8 cellular contexts compared by ENCODE assay signal in the genomic region with DNA sequence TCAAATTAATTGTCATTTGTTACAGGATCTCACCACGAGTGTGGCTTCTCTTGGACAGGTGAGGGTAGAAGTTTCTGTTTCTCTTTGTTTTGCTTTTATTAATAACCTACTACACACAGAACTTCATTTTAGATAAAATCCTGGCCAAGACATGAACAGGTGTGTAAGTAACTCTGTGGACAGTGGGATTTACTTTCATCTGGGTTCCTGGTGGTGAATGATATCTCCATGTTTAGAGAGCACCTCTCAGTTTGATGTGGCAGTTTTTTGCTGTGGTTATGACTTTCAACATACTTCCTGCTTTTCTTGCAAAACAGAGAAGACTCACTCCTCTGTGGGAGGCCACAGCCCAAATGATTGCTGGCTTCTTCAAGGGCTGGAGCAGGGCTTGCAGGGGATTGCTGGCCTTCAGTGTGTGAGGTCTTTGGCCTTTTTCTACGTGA.
DNase-seq lines count a peak whose midpoint lies in the region; ATAC-seq and TF ChIP-seq lines count a peak whose summit lies in the region.

No MANE protein-coding gene starts in this region.

- H3K4me2 ChIP-seq in PC-9, result peak overlapping the region; percentile 74

- peak; percentile 64 for ATAC-seq in HG02610 (IDR thresholded peaks at IDR 0.05; ENCODE audit: unreplicated experiment)

- H2AFZ ChIP-seq in PC-9, result no peak overlapping the region; the same call in 1 of the 2 replicates

- H4K20me1 ChIP-seq in PC-9 (ENCODE audit: insufficient read depth), result no peaks in the 10 kb centered on the region

- H3K27ac Mint-ChIP-seq in MCF 10A (ENCODE audit: low read depth, unreplicated experiment), result peak overlapping the region; percentile 81

- TF ChIP-seq CTCF in GM12864 (IDR thresholded peaks at IDR 0.05; ENCODE audit: low read depth, low read length, missing control alignments) (no peak), PC-9 (conservative IDR thresholded peaks at IDR 0.05) (no peak), MCF 10A (IDR thresholded peaks at IDR 0.05; ENCODE audit: unreplicated experiment) (no peak)

- peaks cover 18% of the 10 kb centered on the region for H3K4me1 Mint-ChIP-seq in MCF 10A (ENCODE audit: insufficient read depth, unreplicated experiment)

- CTCF ChIA-PET in PC-9 (lab: Charles Lee), result interaction anchor here (0.6 to 0.7 kb wide), 2 partner anchors 9 to 16 kb away, joined by 3 to 6 read pairs; no protein-coding TSS in a partner anchor
- CTCF ChIA-PET in MCF 10A (lab: Yijun Ruan, JAX), result interaction anchor here (0.5 to 1.4 kb wide), 6 partner anchors 8 to 344 kb away, joined by 3 to 6 read pairs (median 4); no protein-coding TSS in a partner anchor

- DNase-seq in GM12864 (ENCODE audit: low read depth), result peak; percentile 83
- peak in 1 of 2 experiments; percentile 85 for DNase-seq in PC-9
- DNase-seq in MCF 10A (ENCODE audit: unreplicated experiment), result peak; percentile 71
- DNase-seq in pons (ENCODE audit: low spot score), result peak; percentile 61
- no peak for DNase-seq in GOT3 (lab: John Stamatoyannopoulos, UW)
- no peak for DNase-seq in iPS-NIHi11 (ENCODE audit: low spot score)
- no peak for DNase-seq in NCI-H2081 treated with DMSO at 0.1 percent for 48 hours (lab: John Stamatoyannopoulos, UW)

- H3K27me3 ChIP-seq in PC-9 (ENCODE audit: insufficient read depth, low read depth), result no peaks in the 10 kb centered on the region

- H3K27ac ChIP-seq in PC-9, result peak overlapping the region; percentile 85

- no peaks in the 10 kb centered on the region for H3K79me2 ChIP-seq in PC-9 (ENCODE audit: low read depth)

- BruUV-seq in PC-9 (replicated peaks; lab: Mats Ljungman, UMichigan) (no TSS peak), MCF 10A (replicated peaks; lab: Mats Ljungman, UMichigan) (no TSS peak)

- peaks cover 31% of the 10 kb centered on the region for H3F3A ChIP-seq in PC-9 (ENCODE audit: insufficient read depth, low read depth)

- intact Hi-C loops in PC-9 (cut with micrococcal nuclease; ENCODE audit: unreplicated experiment) (no loop called here), MCF 10A (cut with micrococcal nuclease) (no loop called here)

- POLR2A ChIA-PET in PC-9 (lab: Charles Lee; ENCODE audit: unreplicated experiment) (interaction anchor here (0.6 to 0.7 kb wide), 2 partner anchors 335 to 952 kb away, joined by 9 to 14 read pairs; a partner anchor contains a TSS), MCF 10A (lab: Yijun Ruan, JAX) (interaction anchor here (0.6 to 0.7 kb wide), 2 partner anchors 26 to 90 kb away, joined by 3 read pairs; no protein-coding TSS in a partner anchor)

- H3K36me3 Mint-ChIP-seq in MCF 10A (ENCODE audit: insufficient read depth, unreplicated experiment), result peaks cover 6% of the 10 kb centered on the region

- H3K27me3 Mint-ChIP-seq in MCF 10A (ENCODE audit: insufficient read depth, unreplicated experiment), result no peaks in the 10 kb centered on the region

- H3K36me3 ChIP-seq in PC-9 (ENCODE audit: low read depth), result no peaks in the 10 kb centered on the region

- H3K9me3 ChIP-seq in PC-9 (ENCODE audit: insufficient read depth, low read depth), result 0 out of 2 replicates have a peak, but pooled peaks cover 3% of the 10 kb centered on the region

- no peaks in the 10 kb centered on the region for H3K9me3 Mint-ChIP-seq in MCF 10A (ENCODE audit: unreplicated experiment)

- H3K9me2 ChIP-seq in PC-9 (ENCODE audit: insufficient read depth), result no peaks in the 10 kb centered on the region

- no peak overlapping the region for H3K4me3 Mint-ChIP-seq in MCF 10A (ENCODE audit: unreplicated experiment)

- H3K4me3 ChIP-seq in GM12864 (ENCODE audit: low read depth, low read length) (no peak overlapping the region; the same call in 1 of the 2 replicates), PC-9 (no peak overlapping the region)

- peaks cover 45% of the 10 kb centered on the region for H3K4me1 ChIP-seq in PC-9 (replicated peaks; ENCODE audit: insufficient read depth)

Comparison
In these comparisons a context has a peak if more than half of its experiments do, and no peak if none do; other contexts are left out.
1. DNase-seq: peak in GM12864 (single experiment), MCF 10A (single experiment) and pons (single experiment); none in GOT3 (single experiment), iPS-NIHi11 (single experiment) and NCI-H2081 treated with DMSO at 0.1 percent for 48 hours (single experiment).